ENCODE assay signal across 9 cellular contexts in the genomic region with DNA sequence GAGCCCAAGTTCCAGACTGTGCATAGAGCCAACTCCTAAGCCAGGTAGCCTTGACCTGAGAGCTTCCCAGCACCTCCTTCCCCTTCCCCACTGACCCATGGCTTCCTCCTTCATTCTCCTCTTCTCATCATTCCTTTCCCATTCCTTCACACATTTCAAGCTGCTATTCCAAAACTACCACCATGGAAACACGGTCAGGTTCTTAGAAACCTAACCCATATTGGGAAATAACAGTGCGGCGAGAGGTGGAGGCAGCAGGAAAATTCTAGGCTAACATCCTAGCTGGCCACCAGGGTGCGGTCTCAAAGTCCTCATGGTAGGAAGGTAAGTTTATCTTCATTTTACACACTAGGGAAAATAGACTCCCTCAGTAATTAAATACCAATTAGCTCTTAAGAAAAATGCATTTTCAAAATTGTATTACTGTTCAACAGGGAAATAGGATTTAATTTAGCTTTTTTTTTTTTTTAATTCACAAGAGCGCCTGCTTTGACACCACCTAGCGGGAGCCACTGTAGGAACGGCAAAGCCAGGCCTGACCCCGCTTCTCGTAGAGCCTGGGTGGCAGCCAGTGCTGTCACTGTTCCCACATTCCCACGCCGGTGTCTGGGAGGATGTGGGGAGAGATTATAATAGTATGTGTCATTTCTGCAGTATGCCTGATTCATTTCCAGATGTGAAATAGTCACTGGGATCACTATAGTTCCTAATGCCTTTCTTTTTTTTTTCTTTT. TPM values are rescaled to one million over a fixed set of nuclear protein-coding genes. Genes with fewer than 3 reads are reported as not detected.
A peak's percentile ranks its signal among the peaks of the same experiment; 100 is the strongest.
DNase-seq lines count a peak whose midpoint lies in the region; ATAC-seq and TF ChIP-seq lines count a peak whose summit lies in the region.
"Had no signal": no experiment of that assay in that cellular context is flagged by ENCODE, and none has a peak within 500 bp of the region (broad histone marks: within the 10 kb centered on the region; RNA-seq: fewer than 3 reads in every experiment).

No MANE protein-coding gene starts in this region.

- ATAC-seq in gastroesophageal sphincter (peak; percentile 95), HG03439 (IDR thresholded peaks at IDR 0.05; ENCODE audit: unreplicated experiment) (no peak), GM18861 (IDR thresholded peaks at IDR 0.05; ENCODE audit: unreplicated experiment) (no peak), GM21526 (IDR thresholded peaks at IDR 0.05; ENCODE audit: low FRiP score, unreplicated experiment) (no peak)

- peak overlapping the region; percentile 98 for H3K27ac ChIP-seq in SK-N-MC
- H3K27ac ChIP-seq in gastroesophageal sphincter: peak overlapping the region in 3 of 4 donors; percentile 30 to 57 (median 39)

- 9 to 43% methylated on average over 8 to 11 of the region's 11 CpGs for WGBS in gastroesophageal sphincter (ENCODE audit: low coverage in 1 of 2), 2 donors

- TF ChIP-seq CTCF in GM12864 (IDR thresholded peaks at IDR 0.05; ENCODE audit: low read depth, low read length, missing control alignments) (peak; percentile 28), gastroesophageal sphincter (IDR thresholded peaks at IDR 0.05) (peak in 3 of 4 experiments; percentile 45 to 59 (median 50)), retinal pigment epithelial cell (conservative IDR thresholded peaks at IDR 0.05; ENCODE audit: low read depth, low read length) (peak; percentile 56)

- H3K9ac ChIP-seq in SK-N-MC (ENCODE audit: insufficient read length): no peak overlapping the region

- H3K9me3 ChIP-seq in SK-N-MC (ENCODE audit: low read depth, low read length): no peaks in the 10 kb centered on the region
- no peaks in the 10 kb centered on the region for H3K9me3 ChIP-seq in gastroesophageal sphincter

- peaks cover 0 to 18% (median 0%) of the 10 kb centered on the region in 3 donors for H3K4me1 ChIP-seq in gastroesophageal sphincter

- no peaks in the 10 kb centered on the region for H3K27me3 ChIP-seq in gastroesophageal sphincter

- no peaks in the 10 kb centered on the region for H3K36me3 ChIP-seq in SK-N-MC (ENCODE audit: insufficient read depth, low read length)
- no peaks in the 10 kb centered on the region for H3K36me3 ChIP-seq in gastroesophageal sphincter

- no peak for TF ChIP-seq EP300 in gastroesophageal sphincter (IDR thresholded peaks at IDR 0.05)

- DNase-seq in GM12864 (ENCODE audit: low read depth) (no peak), SK-N-MC (ENCODE audit: low read depth, low spot score) (no peak), retinal pigment epithelial cell (ENCODE audit: low read depth) (no peak), NK-92 (lab: John Stamatoyannopoulos, UW; ENCODE audit: unreplicated experiment) (no peak)
- DNase-seq: activated naive CD8-positive, alpha-beta T cell treated with anti-CD3 and anti-CD28 coated beads for 36 hours had no signal

- no peak for TF ChIP-seq POLR2A in gastroesophageal sphincter (IDR thresholded peaks at IDR 0.05)

- H3K4me3 ChIP-seq in GM12864 (ENCODE audit: low read depth, low read length) (no peak overlapping the region), SK-N-MC (peak overlapping the region; percentile 80), gastroesophageal sphincter (no peak overlapping the region), retinal pigment epithelial cell (ENCODE audit: low read length) (no peak overlapping the region)

RNA-seq across cellular contexts. Expression of a gene that starts 14.0 kb away (rescaled TPM):
- 10 to 100 TPM; 14.7 to 29.2 (median 18.9) TPM for total RNA-seq in gastroesophageal sphincter

RNA-seq across cellular contexts. Expression of a gene that starts 16.7 kb away (rescaled TPM):
- 10 to 100 TPM; 44.7 to 48.5 (median 46.6) TPM for total RNA-seq in gastroesophageal sphincter
